ENCODE assay signal across 2 cellular contexts in genomic region chr1:163628034-163628773, GRCh38.
TF ChIP-seq lines count a peak whose summit lies in the region.

No MANE protein-coding gene starts in this region.

TF ChIP-seq in HepG2, 621 proteins besides CTCF, POLR2A, EP300 and RAD21 (continued from another document):
- TF ChIP-seq ZBTB2 (CRISPR knock-in tag; IDR thresholded peaks at IDR 0.05; ENCODE audit: low read depth) (no peak), SKIL (CRISPR knock-in tag; IDR thresholded peaks at IDR 0.05; ENCODE audit: borderline replicate concordance) (no peak), PCBP1 (IDR thresholded peaks at IDR 0.05; ENCODE audit: borderline replicate concordance, low read depth, low read length) (0 out of 2 replicates have a peak, but pooled peaks have one; percentile 71), ZNF720 (CRISPR knock-in tag; IDR thresholded peaks at IDR 0.05) (no peak), AKAP8 (CRISPR knock-in tag; IDR thresholded peaks at IDR 0.05) (no peak), E2F2 (CRISPR knock-in tag; IDR thresholded peaks at IDR 0.05; ENCODE audit: borderline replicate concordance) (no peak), ARID5B (CRISPR knock-in tag; IDR thresholded peaks at IDR 0.05) (no peak)

TF ChIP-seq in HEK293, 187 proteins besides CTCF, POLR2A, EP300 and RAD21 (continued from another document):
- no peak for TF ChIP-seq ZBTB11 (tag by site-specific recombination; conservative IDR thresholded peaks at IDR 0.05; ENCODE audit: low read depth)
